ENCODE assay signal across 17 cellular contexts in the genomic region with DNA sequence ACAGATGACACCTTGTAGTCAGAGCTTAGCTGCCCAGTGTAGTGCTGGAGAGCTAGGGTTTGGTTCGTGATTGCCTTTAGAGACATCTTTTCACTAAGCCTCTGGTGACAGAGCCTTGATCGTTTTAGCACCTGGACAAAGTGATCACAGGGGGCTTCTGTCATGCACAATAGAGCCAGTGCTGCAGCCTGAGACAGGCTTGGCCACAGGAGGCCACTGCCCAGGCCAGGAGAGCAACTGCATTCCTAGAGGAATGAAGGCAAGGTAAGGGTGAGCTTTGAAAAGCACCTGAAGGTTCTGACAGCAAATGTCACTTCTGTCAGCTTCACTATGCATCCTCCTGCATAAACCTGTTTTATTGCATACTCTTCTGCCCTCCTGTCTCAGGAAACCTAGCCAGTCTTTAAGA.
DNase-seq lines count a peak whose midpoint lies in the region; ATAC-seq and TF ChIP-seq lines count a peak whose summit lies in the region.
"Had no signal": no experiment of that assay in that cellular context is flagged by ENCODE, and none has a peak within 500 bp of the region (broad histone marks: within the 10 kb centered on the region; RNA-seq: fewer than 3 reads in every experiment).

No MANE protein-coding gene starts in this region.

- H3K9me3 ChIP-seq in WERI-Rb-1 (ENCODE audit: severe bottlenecking) (no peaks in the 10 kb centered on the region), heart left ventricle (no peaks in the 10 kb centered on the region)
- H3K9me3 ChIP-seq: BLaER1 treated with 17β-estradiol and CSF1 and Interleukin-3, amounts not matched to agents 10 nM and 100 nM had no signal

- no peak overlapping the region for H3K4me3 ChIP-seq in WERI-Rb-1 (ENCODE audit: low read depth, low read length)
- H3K4me3 ChIP-seq in heart left ventricle = no peak overlapping the region
- H3K4me3 ChIP-seq: BLaER1 treated with 17β-estradiol and CSF1 and Interleukin-3, amounts not matched to agents 10 nM and 100 nM; GM12878 had no signal

- H3K4me1 Mint-ChIP-seq in natural killer cell = peaks cover 16 to 17% of the 10 kb centered on the region in 2 donors

- H3K27me3 ChIP-seq in WERI-Rb-1 (ENCODE audit: insufficient read depth, low read depth, severe bottlenecking) (no peaks in the 10 kb centered on the region), heart left ventricle (peaks cover 0 to 9% (median 0%) of the 10 kb centered on the region in 9 donors)
- H3K27me3 ChIP-seq: BLaER1 treated with 17β-estradiol and CSF1 and Interleukin-3, amounts not matched to agents 10 nM and 100 nM had no signal

- no peaks in the 10 kb centered on the region for H3K9me3 Mint-ChIP-seq in natural killer cell
- H3K9me3 Mint-ChIP-seq: CD4-positive, CD25-positive, alpha-beta regulatory T cell; HFFc6 had no signal

- no peaks in the 10 kb centered on the region for H3K27me3 Mint-ChIP-seq in natural killer cell (ENCODE audit: low read depth in 2 of 2)

- H3K4me1 ChIP-seq in heart left ventricle = no peaks in the 10 kb centered on the region

- H3K36me3 Mint-ChIP-seq in natural killer cell = no peaks in the 10 kb centered on the region
- H3K36me3 Mint-ChIP-seq: CD4-positive, CD25-positive, alpha-beta regulatory T cell had no signal

- H3K27ac Mint-ChIP-seq in natural killer cell = no peak overlapping the region
- H3K27ac Mint-ChIP-seq: HFFc6 had no signal

- TF ChIP-seq POLR2A in heart left ventricle (IDR thresholded peaks at IDR 0.05) = no peak

- peak; percentile 70 for DNase-seq in ELF-1 (ENCODE audit: low read depth, low spot score)
- DNase-seq in WERI-Rb-1 = peak; percentile 13
- DNase-seq in iPS-NIHi11 (ENCODE audit: low spot score) = peak; percentile 27
- no peak for DNase-seq in AG08395 (ENCODE audit: low spot score)
- DNase-seq in natural killer cell = no peak
- DNase-seq in COLO668 (lab: John Stamatoyannopoulos, UW; ENCODE audit: unreplicated experiment) = no peak
- no peak for DNase-seq in heart left ventricle
- DNase-seq: 8988T, Calu3, DMS 273 treated with DMSO at 0.1 percent for 48 hours, GOT3, HCEC 1CT, HFFc6 had no signal

- no peak overlapping the region for H3K4me3 Mint-ChIP-seq in natural killer cell
- H3K4me3 Mint-ChIP-seq: CD4-positive, CD25-positive, alpha-beta regulatory T cell; HFFc6 had no signal

- intact Hi-C loops in natural killer cell (cut with micrococcal nuclease) = no loop called here
- intact Hi-C loops in heart left ventricle (cut with DNase I) = loop anchor here in 4 of 10 donors (5.0 to 10.0 kb wide), 2 partner anchors 255 to 258 kb away; no protein-coding TSS in a partner anchor

- WGBS in heart left ventricle, 4 donors = 43 to 50% (median 47%) methylated on average over 2 of the region's 2 CpGs

- TF ChIP-seq CTCF in WERI-Rb-1 (IDR thresholded peaks at IDR 0.05; ENCODE audit: low read depth, low read length) = no peak
- no peak for TF ChIP-seq CTCF in natural killer cell (IDR thresholded peaks at IDR 0.05)
- no peak for TF ChIP-seq CTCF in heart left ventricle (IDR thresholded peaks at IDR 0.05)

- H3K27ac ChIP-seq in WERI-Rb-1 (no peak overlapping the region), heart left ventricle (no peak overlapping the region)
- H3K27ac ChIP-seq: BLaER1 treated with 17β-estradiol and CSF1 and Interleukin-3, amounts not matched to agents 10 nM and 100 nM had no signal

- H3K36me3 ChIP-seq in WERI-Rb-1 (no peaks in the 10 kb centered on the region), heart left ventricle (no peaks in the 10 kb centered on the region)
- H3K36me3 ChIP-seq: BLaER1 treated with 17β-estradiol and CSF1 and Interleukin-3, amounts not matched to agents 10 nM and 100 nM had no signal

- ATAC-seq in HG03378 (IDR thresholded peaks at IDR 0.05; ENCODE audit: unreplicated experiment) (peak; percentile 16), natural killer cell (no peak), heart left ventricle (no peak)

Comparison
In these comparisons a context has a peak if more than half of its experiments do, and no peak if none do; other contexts are left out.
1. DNase-seq: peak in ELF-1 (single experiment), WERI-Rb-1 (single experiment) and iPS-NIHi11 (single experiment); none in AG08395 (single experiment), natural killer cell (single experiment), COLO668 (single experiment) and heart left ventricle (0 of 5).